Comparison of ENCODE assay signal across 18 cellular contexts in genomic region chr7:34453150-34453549, GRCh38.
DNase-seq lines count a peak whose midpoint lies in the region; ATAC-seq, FAIRE-seq and TF ChIP-seq lines count a peak whose summit lies in the region.
"Had no signal": no experiment of that assay in that cellular context is flagged by ENCODE, and none has a peak within 500 bp of the region (broad histone marks: within the 10 kb centered on the region; RNA-seq: fewer than 3 reads in every experiment).

No MANE protein-coding gene starts in this region.

- H3K4ac ChIP-seq in mesenchymal stem cell (ENCODE audit: low read depth in 1 of 2, low read length in 2 of 2): no peak overlapping the region

- no peak overlapping the region for H2BK15ac ChIP-seq in mesenchymal stem cell (ENCODE audit: low read depth, poor library complexity, severe bottlenecking)

- H4K91ac ChIP-seq in mesenchymal stem cell (ENCODE audit: low read length): no peak overlapping the region

- H2BK12ac ChIP-seq in mesenchymal stem cell (ENCODE audit: low read length in 2 of 2): no peak overlapping the region

- H3K27me3 ChIP-seq in bronchial epithelial cell (ENCODE audit: control insufficient read depth, insufficient read depth, low read length): no peaks in the 10 kb centered on the region
- peaks cover 0 to 4% of the 10 kb centered on the region in 2 experiments for H3K27me3 ChIP-seq in mesenchymal stem cell (ENCODE audit: control insufficient read depth in 1 of 2, insufficient read depth in 1 of 2, low read length in 2 of 2)
- H3K27me3 ChIP-seq: foreskin keratinocyte had no signal

- H3K9me3 ChIP-seq in mesenchymal stem cell (ENCODE audit: control insufficient read depth, low read length): no peaks in the 10 kb centered on the region

- H3K14ac ChIP-seq in mesenchymal stem cell (ENCODE audit: low read length in 2 of 2): no peak overlapping the region

- H3K36me3 ChIP-seq in bronchial epithelial cell (ENCODE audit: control insufficient read depth, insufficient read depth, low read length) (no peaks in the 10 kb centered on the region), mesenchymal stem cell (ENCODE audit: control insufficient read depth in 1 of 2, insufficient read depth in 2 of 2, low read depth in 1 of 2, low read length in 2 of 2) (no peaks in the 10 kb centered on the region)

- no peak overlapping the region for H3K9ac ChIP-seq in mesenchymal stem cell (ENCODE audit: low read length)

- no peak overlapping the region for H2BK120ac ChIP-seq in mesenchymal stem cell (ENCODE audit: low read depth, low read length)

- H3K4me1 Mint-ChIP-seq in T-helper 2 cell treated with Interferon-gamma antibody and Interleukin-4, amounts not matched to agents 5 μg/mL and 100 μg/mL, for 36 hours (ENCODE audit: low read depth): no peaks in the 10 kb centered on the region
- H3K4me1 Mint-ChIP-seq: CD4-positive, alpha-beta memory T cell had no signal

- H3K36me3 Mint-ChIP-seq in T-helper 2 cell treated with Interferon-gamma antibody and Interleukin-4, amounts not matched to agents 5 μg/mL and 100 μg/mL, for 36 hours (ENCODE audit: low read depth): no peaks in the 10 kb centered on the region
- H3K36me3 Mint-ChIP-seq: CD4-positive, alpha-beta memory T cell had no signal

- TF ChIP-seq CTCF in bronchial epithelial cell (IDR thresholded peaks at IDR 0.05; ENCODE audit: insufficient read depth, low read length, severe bottlenecking): no peak

- peaks cover 15% of the 10 kb centered on the region for H3K9me3 Mint-ChIP-seq in T-helper 2 cell treated with Interferon-gamma antibody and Interleukin-4, amounts not matched to agents 5 μg/mL and 100 μg/mL, for 36 hours

- H2BK5ac ChIP-seq in mesenchymal stem cell (ENCODE audit: low read depth, low read length, poor library complexity, severe bottlenecking): no peak overlapping the region

- H3K27ac ChIP-seq in mesenchymal stem cell (ENCODE audit: low read length, poor library complexity, severe bottlenecking) (no peak overlapping the region), caudate nucleus (ENCODE audit: low read depth, low read length) (no peak overlapping the region)
- H3K27ac ChIP-seq: foreskin keratinocyte, VCaP had no signal

- H3K4me1 ChIP-seq in mesenchymal stem cell (ENCODE audit: control insufficient read depth, insufficient read depth, low read depth, low read length): no peaks in the 10 kb centered on the region

- WGBS in mesenchymal stem cell: no CpG with 5 or more reads among the region's 2 CpGs

- H3K27ac Mint-ChIP-seq in T-helper 2 cell treated with Interferon-gamma antibody and Interleukin-4, amounts not matched to agents 5 μg/mL and 100 μg/mL, for 36 hours: no peak overlapping the region
- H3K27ac Mint-ChIP-seq: CD4-positive, alpha-beta memory T cell; progenitor cell of endocrine pancreas had no signal

- no peaks in the 10 kb centered on the region for H3K27me3 Mint-ChIP-seq in T-helper 2 cell treated with Interferon-gamma antibody and Interleukin-4, amounts not matched to agents 5 μg/mL and 100 μg/mL, for 36 hours (ENCODE audit: low read depth)
- H3K27me3 Mint-ChIP-seq: CD4-positive, alpha-beta memory T cell; progenitor cell of endocrine pancreas had no signal

- no peaks in the 10 kb centered on the region for H3K79me1 ChIP-seq in mesenchymal stem cell (replicated peaks; ENCODE audit: low read length, poor library complexity, severe bottlenecking)

- no peak overlapping the region for H3K18ac ChIP-seq in mesenchymal stem cell (ENCODE audit: low read depth in 1 of 2, low read length in 2 of 2)

- no peak for FAIRE-seq in bronchial epithelial cell (lab: Jason Lieb, UNC)

- H2AK5ac ChIP-seq in mesenchymal stem cell (ENCODE audit: low read length, severe bottlenecking): no peak overlapping the region

- no peak overlapping the region for H3K4me3 ChIP-seq in bronchial epithelial cell (ENCODE audit: low read depth, low read length)
- no peak overlapping the region for H3K4me3 ChIP-seq in mesenchymal stem cell (ENCODE audit: insufficient read depth in 1 of 2, low read depth in 1 of 2, low read length in 2 of 2)

- H3K4me3 Mint-ChIP-seq in T-helper 2 cell treated with Interferon-gamma antibody and Interleukin-4, amounts not matched to agents 5 μg/mL and 100 μg/mL, for 36 hours: no peak overlapping the region
- H3K4me3 Mint-ChIP-seq: CD4-positive, alpha-beta memory T cell had no signal

- H3K4me2 ChIP-seq in mesenchymal stem cell (ENCODE audit: low read length, poor library complexity, severe bottlenecking): no peak overlapping the region

- in situ Hi-C loops in ACHN (cut with HindIII; ENCODE audit: low pct_ligation_motif_present, low pct_unique_long_range_greater_than_20kb, low sequenced_read_pairs): no loop called here

- ATAC-seq in GM21390 (IDR thresholded peaks at IDR 0.05; ENCODE audit: unreplicated experiment): no peak
- ATAC-seq: foreskin keratinocyte, left cardiac atrium had no signal

- H4K8ac ChIP-seq in mesenchymal stem cell (ENCODE audit: low read length): no peak overlapping the region

- peak; percentile 21 for DNase-seq in ACHN
- peak; percentile 22 for DNase-seq in LHCN-M2 (ENCODE audit: low read depth)
- DNase-seq in bronchial epithelial cell (ENCODE audit: low read depth): peak; percentile 18
- DNase-seq in mesenchymal stem cell: peak; percentile 4
- no peak for DNase-seq in HK-2 (ENCODE audit: unreplicated experiment)
- DNase-seq in T-helper 2 cell treated with Interferon-gamma antibody and Interleukin-4, amounts not matched to agents 5 μg/mL and 100 μg/mL, for 36 hours (ENCODE audit: low spot score): no peak
- no peak for DNase-seq in caudate nucleus (lab: John Stamatoyannopoulos, UW)
- DNase-seq: activated CD8-positive, alpha-beta memory T cell treated with anti-CD3 and anti-CD28 coated beads, Interleukin-2, amount 50 U/mL, for 48 hours; activated gamma-delta T cell; CD4-positive, alpha-beta memory T cell; left cardiac atrium; NCI-H1417 treated with DMSO at 0.1 percent for 48 hours; NCI-H69; SHP77 had no signal

- no peak overlapping the region for H3K23ac ChIP-seq in mesenchymal stem cell (ENCODE audit: low read length in 2 of 2)

- no peak overlapping the region for H2AFZ ChIP-seq in mesenchymal stem cell (ENCODE audit: low read depth, low read length)

Comparison
In these comparisons a context has a peak if more than half of its experiments do, and no peak if none do; other contexts are left out.
1. DNase-seq: peak in ACHN (single experiment), LHCN-M2 (single experiment), bronchial epithelial cell (single experiment) and mesenchymal stem cell (single experiment); none in HK-2 (single experiment), T-helper 2 cell treated with Interferon-gamma antibody and Interleukin-4, amounts not matched to agents 5 μg/mL and 100 μg/mL, for 36 hours (single experiment) and caudate nucleus (0 of 61).